9 cellular contexts compared by ENCODE assay signal in the genomic region with DNA sequence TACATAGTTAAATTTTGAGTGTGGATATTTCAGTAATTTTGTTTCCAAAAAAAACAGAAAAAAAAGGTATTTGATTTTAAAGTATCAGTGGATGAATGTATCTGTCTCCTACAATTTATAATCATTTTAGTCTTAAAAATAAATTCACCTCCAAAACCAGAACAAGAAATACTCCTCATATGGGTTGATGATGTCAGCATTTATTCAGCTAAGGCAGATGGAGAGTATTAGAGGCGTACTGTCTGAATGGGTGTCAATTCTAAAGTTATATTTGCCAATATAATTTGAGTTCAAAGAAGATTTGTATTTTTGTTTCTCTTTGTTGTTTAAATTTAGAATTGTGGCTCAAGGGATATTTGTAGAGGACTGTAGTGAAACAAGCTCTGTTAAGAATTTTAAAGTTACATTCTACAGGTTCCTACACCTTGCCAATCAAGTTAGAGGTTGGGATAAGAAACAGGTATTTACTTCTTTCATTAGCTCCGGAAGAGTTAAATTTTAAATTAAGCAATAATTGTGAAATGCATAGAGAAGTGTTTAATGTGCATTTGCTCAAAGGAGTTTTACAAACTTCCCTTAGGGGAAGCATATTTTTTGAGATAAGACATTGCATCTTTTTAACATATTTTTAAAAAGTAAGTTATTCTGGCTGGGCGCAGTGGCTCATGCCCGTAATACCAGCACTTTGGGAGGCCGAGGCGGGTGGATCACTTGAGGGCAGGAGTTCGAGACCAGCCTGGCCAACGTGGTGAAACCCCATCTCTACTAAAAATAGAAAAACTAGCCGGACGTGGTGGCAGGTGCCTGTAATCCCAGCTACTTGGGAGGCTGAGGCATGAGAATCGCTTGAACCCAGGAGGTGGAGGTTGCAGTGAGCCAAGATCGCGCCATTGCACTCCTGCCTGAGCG. TPM values are rescaled to one million over a fixed set of nuclear protein-coding genes. Genes with fewer than 3 reads are reported as not detected.
DNase-seq lines count a peak whose midpoint lies in the region; ATAC-seq and TF ChIP-seq lines count a peak whose summit lies in the region.
"Had no signal": no experiment of that assay in that cellular context is flagged by ENCODE, and none has a peak within 500 bp of the region (broad histone marks: within the 10 kb centered on the region; RNA-seq: fewer than 3 reads in every experiment).

No MANE protein-coding gene starts in this region.

- H3K27me3 ChIP-seq in GM23338 (ENCODE audit: insufficient read depth): peaks cover 7% of the 10 kb centered on the region

- H3K27ac ChIP-seq in GM23338 (ENCODE audit: low read depth): no peak overlapping the region
- no peak overlapping the region for H3K27ac ChIP-seq in RWPE1

- no peaks in the 10 kb centered on the region for H3K9me3 Mint-ChIP-seq in GM23338

- peak overlapping the region; percentile 76 for H3K4me2 ChIP-seq in GM23338

- H3K36me3 ChIP-seq in GM23338 (ENCODE audit: insufficient read depth): no peaks in the 10 kb centered on the region

- no peaks in the 10 kb centered on the region for H3K9me2 ChIP-seq in GM23338 (ENCODE audit: insufficient read depth)

- intact Hi-C loops in sciatic nerve (cut with DNase I): no loop called here

- no peaks in the 10 kb centered on the region for H3K36me3 Mint-ChIP-seq in GM23338 (ENCODE audit: low read depth)

- H3K4me3 ChIP-seq in GM23338: peak overlapping the region; percentile 57

- H2AFZ ChIP-seq in GM23338: no peak overlapping the region

- H3K79me2 ChIP-seq in GM23338 (replicated peaks; ENCODE audit: insufficient read depth): no peaks in the 10 kb centered on the region

- POLR2A ChIA-PET in RWPE1 (lab: Yijun Ruan, JAX; ENCODE audit: low non-redundant PET): no interaction called here

- no peak for TF ChIP-seq CTCF in GM23338 (conservative IDR thresholded peaks at IDR 0.05; ENCODE audit: low read depth in 2 of 2)
- TF ChIP-seq CTCF in RWPE1 (conservative IDR thresholded peaks at IDR 0.05; ENCODE audit: low read depth): no peak

- H3F3A ChIP-seq in GM23338 (replicated peaks; ENCODE audit: low read depth): no peaks in the 10 kb centered on the region

- no peaks in the 10 kb centered on the region for H3K4me1 ChIP-seq in GM23338 (ENCODE audit: insufficient read depth)

- H3K4me1 Mint-ChIP-seq in GM23338: peaks cover 11% of the 10 kb centered on the region

- peaks cover 5% of the 10 kb centered on the region for H3K27me3 Mint-ChIP-seq in GM23338 (ENCODE audit: insufficient read depth, low read depth, poor library complexity)

- DNase-seq in GM23338 (ENCODE audit: low spot score) (no peak), SKM-1 treated with dmso at 0.1 percent for 144 hours (lab: John Stamatoyannopoulos, UW; ENCODE audit: unreplicated experiment) (peak; percentile 44), fibroblast of peridontal ligament (ENCODE audit: extremely low read depth) (peak; percentile 33), sciatic nerve (ENCODE audit: low spot score) (no peak), superior temporal gyrus (ENCODE audit: extremely low spot score) (no peak), RWPE1 (ENCODE audit: low spot score) (no peak), NCI-H2227 treated with DMSO at 0.1 percent for 48 hours (lab: John Stamatoyannopoulos, UW) (no peak), NCI-H2196 (lab: John Stamatoyannopoulos, UW; ENCODE audit: unreplicated experiment) (no peak)
- DNase-seq: cortex of kidney had no signal

- CTCF ChIA-PET in RWPE1 (lab: Yijun Ruan, JAX): interaction anchor here (0.5 to 1.7 kb wide), 2 partner anchors 157 to 183 kb away, joined by 3 to 4 read pairs; no protein-coding TSS in a partner anchor

- no peak overlapping the region for H3K27ac Mint-ChIP-seq in GM23338

- peak overlapping the region; percentile 86 for H3K4me3 Mint-ChIP-seq in GM23338

- ATAC-seq in GM23338: no peak
- ATAC-seq in sciatic nerve: peak; percentile 53

- no peaks in the 10 kb centered on the region for H4K20me1 ChIP-seq in GM23338 (replicated peaks; ENCODE audit: insufficient read depth)

TF ChIP-seq in GM23338, 12 proteins besides CTCF, POLR2A, EP300 and RAD21:
- TF ChIP-seq, protein P1, sequence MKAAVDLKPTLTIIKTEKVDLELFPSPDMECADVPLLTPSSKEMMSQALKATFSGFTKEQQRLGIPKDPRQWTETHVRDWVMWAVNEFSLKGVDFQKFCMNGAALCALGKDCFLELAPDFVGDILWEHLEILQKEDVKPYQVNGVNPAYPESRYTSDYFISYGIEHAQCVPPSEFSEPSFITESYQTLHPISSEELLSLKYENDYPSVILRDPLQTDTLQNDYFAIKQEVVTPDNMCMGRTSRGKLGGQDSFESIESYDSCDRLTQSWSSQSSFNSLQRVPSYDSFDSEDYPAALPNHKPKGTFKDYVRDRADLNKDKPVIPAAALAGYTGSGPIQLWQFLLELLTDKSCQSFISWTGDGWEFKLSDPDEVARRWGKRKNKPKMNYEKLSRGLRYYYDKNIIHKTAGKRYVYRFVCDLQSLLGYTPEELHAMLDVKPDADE (IDR thresholded peaks at IDR 0.05): no peak
- no peak for TF ChIP-seq JUNB (IDR thresholded peaks at IDR 0.05; ENCODE audit: unreplicated experiment)
- no peak for TF ChIP-seq EZH2 (IDR thresholded peaks at IDR 0.05; ENCODE audit: low read depth, unreplicated experiment)
- no peak for TF ChIP-seq STAT1 (IDR thresholded peaks at IDR 0.05; ENCODE audit: unreplicated experiment)
- TF ChIP-seq ZNF331 (CRISPR knock-in tag; IDR thresholded peaks at IDR 0.05; ENCODE audit: low read depth): no peak
TF ChIP-seq in GM23338: peak in this region for 0.

RNA-seq across cellular contexts. Expression of a gene that starts 1.2 kb away (rescaled TPM):
- 1.7 and 3.8 TPM in 2 replicates for total RNA-seq in GM23338 (2014; rRNA removed; shearing (Covaris generic))
- 1.1 TPM in 2 replicates for polyA plus RNA-seq in GM23338 (2016; fragmentation: Nextera tagmentation; extraction: Ambion mirVana)
- total RNA-seq in sciatic nerve: 4.8 TPM

Comparison
In these comparisons a context has a peak if more than half of its experiments do, and no peak if none do; other contexts are left out.
1. DNase-seq: peak in SKM-1 treated with dmso at 0.1 percent for 144 hours (single experiment) and fibroblast of peridontal ligament (single experiment); none in GM23338 (single experiment), sciatic nerve (single experiment), superior temporal gyrus (single experiment), RWPE1 (single experiment), NCI-H2227 treated with DMSO at 0.1 percent for 48 hours (single experiment) and NCI-H2196 (single experiment).